In genomic region chr5:93221-93980, GRCh38 we compare ENCODE assay signal across 1 cellular context.
TF ChIP-seq lines count a peak whose summit lies in the region.

No MANE protein-coding gene starts in this region.

TF ChIP-seq in SK-N-SH, 30 proteins besides CTCF, POLR2A, EP300 and RAD21 (continued from another document):
- TF ChIP-seq USF2 (IDR thresholded peaks at IDR 0.05; ENCODE audit: borderline replicate concordance, low read depth, low read length) (no peak), NFIC (IDR thresholded peaks at IDR 0.05; ENCODE audit: borderline replicate concordance) (no peak)
